In genomic region chr17:50062323-50063243, GRCh38 we compare ENCODE assay signal across 10 cellular contexts. TPM values are rescaled to one million over a fixed set of nuclear protein-coding genes. Genes with fewer than 3 reads are reported as not detected.
A peak's percentile ranks its signal among the peaks of the same experiment; 100 is the strongest.
DNase-seq lines count a peak whose midpoint lies in the region; ATAC-seq, FAIRE-seq and TF ChIP-seq lines count a peak whose summit lies in the region.
"Had no signal": no experiment of that assay in that cellular context is flagged by ENCODE, and none has a peak within 500 bp of the region (broad histone marks: within the 10 kb centered on the region; RNA-seq: fewer than 3 reads in every experiment).

No MANE protein-coding gene starts in this region.

- DNase-seq in HT-29 (ENCODE audit: low spot score) (peak; percentile 92), kidney (peak; percentile 96), tibial artery (peak; percentile 72 to 93), mesenteric fat pad (ENCODE audit: low spot score) (no peak)
- no peak for DNase-seq in activated naive CD4-positive, alpha-beta T cell treated with anti-CD3 and anti-CD28 coated beads for 36 hours
- no peak for DNase-seq in activated T-cell treated with anti-CD3 and anti-CD28 coated beads, Interleukin-2, amount 50 U/mL, for 24 hours
- DNase-seq: activated T-cell treated with anti-CD3 and anti-CD28 coated beads, Interleukin-2, amount 50 U/mL, for 48 hours; NCI-H1048 had no signal

- TF ChIP-seq CTCF in brain (conservative IDR thresholded peaks at IDR 0.05) = no peak
- no peak for TF ChIP-seq CTCF in kidney (IDR thresholded peaks at IDR 0.05; ENCODE audit: borderline replicate concordance, extremely low read depth, insufficient read depth)
- TF ChIP-seq CTCF in tibial artery (IDR thresholded peaks at IDR 0.05) = no peak

- FAIRE-seq in kidney (lab: Jason Lieb, UNC) = no peak

- peak overlapping the region in 3 of 5 experiments; percentile 45 to 77 (median 77) for H3K27ac Mint-ChIP-seq in brain
- H3K27ac Mint-ChIP-seq in activated naive CD4-positive, alpha-beta T cell treated with anti-CD3 and anti-CD28 coated beads for 36 hours = no peak overlapping the region
- no peak overlapping the region for H3K27ac Mint-ChIP-seq in activated T-cell treated with anti-CD3 and anti-CD28 coated beads, Interleukin-2, amount 50 U/mL, for 24 hours

- peak overlapping the region in 1 of 5 experiments; percentile 49 for H3K4me3 Mint-ChIP-seq in brain
- no peak overlapping the region for H3K4me3 Mint-ChIP-seq in activated naive CD4-positive, alpha-beta T cell treated with anti-CD3 and anti-CD28 coated beads for 36 hours
- H3K4me3 Mint-ChIP-seq in activated T-cell treated with anti-CD3 and anti-CD28 coated beads, Interleukin-2, amount 50 U/mL, for 24 hours = no peak overlapping the region

- H3K4me3 ChIP-seq in kidney (ENCODE audit: low read length in 2 of 2) = no peak overlapping the region
- H3K4me3 ChIP-seq in tibial artery = peak overlapping the region in 1 of 2 donors; percentile 95

- peak overlapping the region; percentile 80 to 89 for H3K27ac ChIP-seq in kidney (ENCODE audit: low read depth in 2 of 2, low read length in 2 of 2)
- peak overlapping the region; percentile 97 to 99 for H3K27ac ChIP-seq in tibial artery

- H3K9me3 Mint-ChIP-seq in brain = peaks cover 0 to 3% (median 0%) of the 10 kb centered on the region in 5 experiments
- H3K9me3 Mint-ChIP-seq in activated naive CD4-positive, alpha-beta T cell treated with anti-CD3 and anti-CD28 coated beads for 36 hours = no peaks in the 10 kb centered on the region
- no peaks in the 10 kb centered on the region for H3K9me3 Mint-ChIP-seq in activated T-cell treated with anti-CD3 and anti-CD28 coated beads, Interleukin-2, amount 50 U/mL, for 24 hours

- H3K9ac ChIP-seq in kidney (ENCODE audit: low read length in 2 of 2) = peak overlapping the region; percentile 1 to 75

- no peak for ATAC-seq in HG02840 (IDR thresholded peaks at IDR 0.05; ENCODE audit: low FRiP score, unreplicated experiment)

- peaks cover 61% of the 10 kb centered on the region for H3K4me1 Mint-ChIP-seq in brain
- H3K4me1 Mint-ChIP-seq in activated naive CD4-positive, alpha-beta T cell treated with anti-CD3 and anti-CD28 coated beads for 36 hours (ENCODE audit: low read depth) = peaks cover 3% of the 10 kb centered on the region
- peaks cover 4% of the 10 kb centered on the region for H3K4me1 Mint-ChIP-seq in activated T-cell treated with anti-CD3 and anti-CD28 coated beads, Interleukin-2, amount 50 U/mL, for 24 hours (ENCODE audit: low read depth)

- intact Hi-C loops in kidney (cut with DNase I) (no loop called here), tibial artery (cut with DNase I; ENCODE audit: low total_unique reads) (loop anchor here (5.0 kb wide), 1 partner anchor 35 kb away; no protein-coding TSS in a partner anchor)
- intact Hi-C loops in activated naive CD4-positive, alpha-beta T cell treated with anti-CD3 and anti-CD28 coated beads for 36 hours (cut with micrococcal nuclease) = no loop called here

- peaks cover 0 to 4% of the 10 kb centered on the region in 2 donors for H3K36me3 ChIP-seq in kidney (ENCODE audit: control insufficient read depth in 1 of 2, insufficient read depth in 2 of 2, low read length in 2 of 2)
- peaks cover 6 to 7% (median 6%) of the 10 kb centered on the region in 3 donors for H3K36me3 ChIP-seq in tibial artery

- H3K9me3 ChIP-seq in kidney (ENCODE audit: control insufficient read depth in 1 of 2, low read length in 2 of 2) (no peaks in the 10 kb centered on the region), tibial artery (no peaks in the 10 kb centered on the region)

- no peaks in the 10 kb centered on the region for H3K36me3 Mint-ChIP-seq in brain
- no peaks in the 10 kb centered on the region for H3K36me3 Mint-ChIP-seq in activated naive CD4-positive, alpha-beta T cell treated with anti-CD3 and anti-CD28 coated beads for 36 hours (ENCODE audit: low read depth)
- no peaks in the 10 kb centered on the region for H3K36me3 Mint-ChIP-seq in activated T-cell treated with anti-CD3 and anti-CD28 coated beads, Interleukin-2, amount 50 U/mL, for 24 hours (ENCODE audit: low read depth)

- CTCF ChIA-PET in activated naive CD4-positive, alpha-beta T cell treated with anti-CD3 and anti-CD28 coated beads for 36 hours (lab: Charles Lee) = no interaction called here

- H3K4me1 ChIP-seq in kidney (ENCODE audit: control insufficient read depth in 1 of 2, insufficient read depth in 1 of 2, low read depth in 1 of 2, low read length in 2 of 2) (peaks cover 66 to 67% of the 10 kb centered on the region in 2 donors), tibial artery (peaks cover 0 to 96% (median 88%) of the 10 kb centered on the region in 4 donors)

- H3K27me3 Mint-ChIP-seq in brain = peaks cover 25% of the 10 kb centered on the region
- H3K27me3 Mint-ChIP-seq in activated naive CD4-positive, alpha-beta T cell treated with anti-CD3 and anti-CD28 coated beads for 36 hours (ENCODE audit: low read depth) = no peaks in the 10 kb centered on the region
- H3K27me3 Mint-ChIP-seq in activated T-cell treated with anti-CD3 and anti-CD28 coated beads, Interleukin-2, amount 50 U/mL, for 24 hours = no peaks in the 10 kb centered on the region

- H3K27me3 ChIP-seq in tibial artery = no peaks in the 10 kb centered on the region

RNA-seq across cellular contexts. Expression of gene ITGA3, which starts 6.7 kb away (rescaled TPM):
- 218 and 237 TPM in 2 replicates for total RNA-seq in HT-29 (2014; rRNA removed; shearing (Covaris generic))
- polyA plus RNA-seq in brain (ENCODE audit: insufficient read depth, low read depth, low replicate concordance) = 41.3 TPM
- 367 TPM for total RNA-seq in kidney
- 117 TPM for polyA plus RNA-seq in kidney (ENCODE audit: insufficient read depth, low read depth, low replicate concordance)
- total RNA-seq in mesenteric fat pad = 14.4 TPM
- 10 to 100 TPM; 17.9 to 19.3 TPM for total RNA-seq in activated naive CD4-positive, alpha-beta T cell treated with anti-CD3 and anti-CD28 coated beads for 36 hours

RNA-seq across cellular contexts. Expression of gene PDK2, which starts 32.6 kb away (rescaled TPM):
- total RNA-seq in HT-29 (2014; rRNA removed; shearing (Covaris generic)) = 31.3 and 31.9 TPM in 2 replicates
- polyA plus RNA-seq in brain (ENCODE audit: insufficient read depth, low read depth, low replicate concordance) (80.8 TPM), kidney (ENCODE audit: insufficient read depth, low read depth, low replicate concordance) (121 TPM)
- total RNA-seq in kidney (41.9 TPM), mesenteric fat pad (41.9 TPM)
- total RNA-seq in activated naive CD4-positive, alpha-beta T cell treated with anti-CD3 and anti-CD28 coated beads for 36 hours = 10 to 100 TPM; 10.5 to 11.1 TPM

Comparison
In these comparisons a context has a peak if more than half of its experiments do, and no peak if none do; other contexts are left out.
1. DNase-seq: peak in HT-29 (single experiment), kidney (single experiment) and tibial artery (2 of 2); none in mesenteric fat pad (single experiment), activated naive CD4-positive, alpha-beta T cell treated with anti-CD3 and anti-CD28 coated beads for 36 hours (single experiment) and activated T-cell treated with anti-CD3 and anti-CD28 coated beads, Interleukin-2, amount 50 U/mL, for 24 hours (single experiment).
2. H3K27ac Mint-ChIP-seq: peak in brain (3 of 5); none in activated naive CD4-positive, alpha-beta T cell treated with anti-CD3 and anti-CD28 coated beads for 36 hours (single experiment) and activated T-cell treated with anti-CD3 and anti-CD28 coated beads, Interleukin-2, amount 50 U/mL, for 24 hours (single experiment).
3. RNA of gene ITGA3, which starts 6.7 kb away (total RNA-seq): 367 TPM in kidney (single experiment) and 218 to 237 TPM in HT-29; 17.9 to 19.3 TPM in activated naive CD4-positive, alpha-beta T cell treated with anti-CD3 and anti-CD28 coated beads for 36 hours and 14.4 TPM in mesenteric fat pad (single experiment); every median in the first group is over 10 times any median in the second.